16 cellular contexts compared by ENCODE assay signal in genomic region chr22:43008509-43008908, GRCh38. TPM values are rescaled to one million over a fixed set of nuclear protein-coding genes. Genes with fewer than 3 reads are reported as not detected.
DNase-seq lines count a peak whose midpoint lies in the region; ATAC-seq, FAIRE-seq and TF ChIP-seq lines count a peak whose summit lies in the region.
"Had no signal": no experiment of that assay in that cellular context is flagged by ENCODE, and none has a peak within 500 bp of the region (broad histone marks: within the 10 kb centered on the region; RNA-seq: fewer than 3 reads in every experiment).

No MANE protein-coding gene starts in this region.

- H3K27me3 Mint-ChIP-seq in Caco-2 (ENCODE audit: insufficient read depth, unreplicated experiment): no peaks in the 10 kb centered on the region
- H3K27me3 Mint-ChIP-seq: natural killer cell treated with Interleukin-12 subunit alpha and Interleukin-12 subunit beta and Interleukin-15 and Interleukin-18, amount 100 ng/mL, for 72 hours had no signal

- H3F3A ChIP-seq in smooth muscle cell (ENCODE audit: low read depth): peaks cover 16% of the 10 kb centered on the region

- no peak overlapping the region for H3K9ac ChIP-seq in kidney (ENCODE audit: low read length in 2 of 2)
- H3K9ac ChIP-seq in smooth muscle cell (ENCODE audit: low read depth): no peak overlapping the region

- no peak for TF ChIP-seq POLR2A in body of pancreas (IDR thresholded peaks at IDR 0.05)

- POLR2A ChIA-PET in Caco-2 (lab: Charles Lee): interaction anchor here (2.8 kb wide), 1 partner anchor 14 kb away, joined by 38 read pairs; no protein-coding TSS in a partner anchor

- H3K79me2 ChIP-seq in smooth muscle cell (ENCODE audit: low read depth): peaks cover 99% of the 10 kb centered on the region

- peaks cover 40% of the 10 kb centered on the region for H3K36me3 Mint-ChIP-seq in Caco-2 (ENCODE audit: insufficient read depth, unreplicated experiment)
- H3K36me3 Mint-ChIP-seq: natural killer cell treated with Interleukin-12 subunit alpha and Interleukin-12 subunit beta and Interleukin-15 and Interleukin-18, amount 100 ng/mL, for 72 hours had no signal

- H3K27ac Mint-ChIP-seq in Caco-2 (ENCODE audit: unreplicated experiment): peak overlapping the region; percentile 50
- H3K27ac Mint-ChIP-seq: endodermal cell; natural killer cell treated with Interleukin-12 subunit alpha and Interleukin-12 subunit beta and Interleukin-15 and Interleukin-18, amount 100 ng/mL, for 72 hours had no signal

- no peak for ATAC-seq in body of pancreas
- no peak for ATAC-seq in GM18861 (IDR thresholded peaks at IDR 0.05; ENCODE audit: unreplicated experiment)

- H3K4me1 Mint-ChIP-seq in Caco-2 (ENCODE audit: low read depth, unreplicated experiment): peaks cover 33% of the 10 kb centered on the region

- H3K27ac ChIP-seq in body of pancreas (peak overlapping the region; percentile 5 to 92 (median 86)), kidney (ENCODE audit: low read depth in 2 of 2, low read length in 2 of 2) (no peak overlapping the region), smooth muscle cell (ENCODE audit: low read depth) (peak overlapping the region; percentile 82)
- H3K27ac ChIP-seq: SJCRH30 had no signal

- TF ChIP-seq CTCF in Caco-2 (IDR thresholded peaks at IDR 0.05; ENCODE audit: insufficient read depth in 1 of 2, low read depth in 1 of 2, low read length in 1 of 2, severe bottlenecking in 1 of 2, unreplicated experiment in 1 of 2): no peak
- no peak for TF ChIP-seq CTCF in body of pancreas (IDR thresholded peaks at IDR 0.05)
- no peak for TF ChIP-seq CTCF in kidney (IDR thresholded peaks at IDR 0.05; ENCODE audit: borderline replicate concordance, extremely low read depth, insufficient read depth)
- no peak for TF ChIP-seq CTCF in smooth muscle cell (IDR thresholded peaks at IDR 0.05; ENCODE audit: borderline replicate concordance, insufficient read depth, poor library complexity, severe bottlenecking)

- no peak overlapping the region for H3K4me3 Mint-ChIP-seq in Caco-2 (ENCODE audit: unreplicated experiment)
- H3K4me3 Mint-ChIP-seq: endodermal cell; natural killer cell treated with Interleukin-12 subunit alpha and Interleukin-12 subunit beta and Interleukin-15 and Interleukin-18, amount 100 ng/mL, for 72 hours had no signal

- BruUV-seq in Caco-2 (replicated peaks; lab: Mats Ljungman, UMichigan): no TSS peak

- peaks cover 81% of the 10 kb centered on the region for H3K4me1 ChIP-seq in Caco-2
- peaks cover 97% of the 10 kb centered on the region for H3K4me1 ChIP-seq in body of pancreas
- H3K4me1 ChIP-seq in kidney (ENCODE audit: control insufficient read depth in 1 of 2, insufficient read depth in 1 of 2, low read depth in 1 of 2, low read length in 2 of 2): peaks cover 21 to 29% of the 10 kb centered on the region in 2 donors
- peaks cover 13% of the 10 kb centered on the region for H3K4me1 ChIP-seq in smooth muscle cell (ENCODE audit: low read depth)

- peak in 1 of 2 experiments; percentile 49 for DNase-seq in Caco-2
- no peak for DNase-seq in body of pancreas
- DNase-seq in kidney: peak; percentile 41
- DNase-seq in smooth muscle cell (lab: John Stamatoyannopoulos, UW; ENCODE audit: unreplicated experiment): no peak
- no peak for DNase-seq in cortex of kidney (lab: John Stamatoyannopoulos, UW)
- no peak for DNase-seq in NCI-H1436 treated with DMSO at 0.1 percent for 48 hours (lab: John Stamatoyannopoulos, UW)
- no peak for DNase-seq in H7
- DNase-seq: activated CD4-positive, CD25-positive, alpha-beta regulatory T cell; endodermal cell; mammary epithelial cell; NCI-H2029 treated with DMSO at 0.1 percent for 48 hours; stimulated activated naive CD4-positive, alpha-beta T cell treated with Interleukin-2 at 50 U/mL for 16 hours had no signal

- H3K36me3 ChIP-seq in Caco-2 (ENCODE audit: control insufficient read depth, insufficient read depth, low read length) (no peaks in the 10 kb centered on the region), body of pancreas (replicated peaks in 1 of 2; ENCODE audit: insufficient read depth in 1 of 2, low read depth in 2 of 2) (no peaks in the 10 kb centered on the region), kidney (ENCODE audit: control insufficient read depth in 1 of 2, insufficient read depth in 2 of 2, low read length in 2 of 2) (no peaks in the 10 kb centered on the region), smooth muscle cell (ENCODE audit: low read depth) (no peaks in the 10 kb centered on the region), H7 (replicated peaks; ENCODE audit: control insufficient read depth, insufficient read depth, low read length) (no peaks in the 10 kb centered on the region)
- H3K36me3 ChIP-seq: SJCRH30 had no signal

- H4K20me1 ChIP-seq in smooth muscle cell (ENCODE audit: low read depth): peaks cover 95% of the 10 kb centered on the region

- no peaks in the 10 kb centered on the region for H3K9me3 Mint-ChIP-seq in Caco-2 (ENCODE audit: unreplicated experiment)
- H3K9me3 Mint-ChIP-seq: endodermal cell; natural killer cell treated with Interleukin-12 subunit alpha and Interleukin-12 subunit beta and Interleukin-15 and Interleukin-18, amount 100 ng/mL, for 72 hours had no signal

- H3K27me3 ChIP-seq in Caco-2 (replicated peaks; ENCODE audit: control insufficient read depth, insufficient read depth, low read length) (no peaks in the 10 kb centered on the region), body of pancreas (no peaks in the 10 kb centered on the region), smooth muscle cell (ENCODE audit: low read depth) (no peaks in the 10 kb centered on the region), H7 (ENCODE audit: control insufficient read depth, insufficient read depth, low read length) (no peaks in the 10 kb centered on the region)
- H3K27me3 ChIP-seq: SJCRH30 had no signal

- H3K4me3 ChIP-seq in Caco-2 (ENCODE audit: low read depth, low read length) (no peak overlapping the region), body of pancreas (no peak overlapping the region), kidney (ENCODE audit: low read length in 2 of 2) (no peak overlapping the region), smooth muscle cell (no peak overlapping the region), H7 (ENCODE audit: insufficient read depth, low read depth, low read length) (no peak overlapping the region)
- H3K4me3 ChIP-seq: SJCRH30 had no signal

- WGBS in body of pancreas, 2 donors: 89 to 91% methylated on average over 4 of the region's 4 CpGs
- 91% methylated on average over 4 of the region's 4 CpGs for whole genome bisulfite sequencing in smooth muscle cell (ENCODE audit: low lambda C conversion rate)

- CTCF ChIA-PET in Caco-2 (lab: Charles Lee): interaction anchor here (1.2 to 1.8 kb wide), 2 partner anchors 14 to 57 kb away, joined by 3 to 7 read pairs; no protein-coding TSS in a partner anchor

- H3K9me3 ChIP-seq in Caco-2: no peaks in the 10 kb centered on the region
- H3K9me3 ChIP-seq in body of pancreas: no peaks in the 10 kb centered on the region
- no peaks in the 10 kb centered on the region for H3K9me3 ChIP-seq in kidney (ENCODE audit: control insufficient read depth in 1 of 2, low read length in 2 of 2)
- H3K9me3 ChIP-seq in smooth muscle cell (replicated peaks; ENCODE audit: low read depth): no peaks in the 10 kb centered on the region
- H3K9me3 ChIP-seq: SJCRH30 had no signal

- H2AFZ ChIP-seq in smooth muscle cell (ENCODE audit: low read depth): no peak overlapping the region

- H3K4me2 ChIP-seq in smooth muscle cell: no peak overlapping the region

- intact Hi-C loops in Caco-2 (cut with micrococcal nuclease; ENCODE audit: unreplicated experiment): no loop called here
- intact Hi-C loops in body of pancreas (cut with DNase I): loop anchor here (10.0 kb wide), 1 partner anchor 64 kb away; no protein-coding TSS in a partner anchor
- intact Hi-C loops in kidney (cut with DNase I): no loop called here

- no peak for FAIRE-seq in kidney (lab: Jason Lieb, UNC)
- FAIRE-seq: frontal cortex had no signal

RNA-seq across cellular contexts. Expression of gene PACSIN2, which starts 6.4 kb away (rescaled TPM):
- total RNA-seq in Caco-2 (2022): 122 and 126 TPM in 2 replicates
- total RNA-seq in body of pancreas: 100 to 1,000 TPM; 117 to 118 TPM
- 105 TPM for total RNA-seq in kidney
- 56.3 TPM for polyA plus RNA-seq in kidney (ENCODE audit: insufficient read depth, low read depth, low replicate concordance)
- total RNA-seq in smooth muscle cell: 26.3 and 34.7 TPM in 2 replicates
- polyA plus RNA-seq in smooth muscle cell: 41.1 and 53.9 TPM in 2 replicates
- 60.1 and 63.1 TPM in 2 replicates for total RNA-seq in H7 (2014; rRNA removed; shearing (Covaris generic))

Comparison
In these comparisons a context has a peak if more than half of its experiments do, and no peak if none do; other contexts are left out.
1. H3K27ac ChIP-seq: peak in body of pancreas (4 of 4) and smooth muscle cell (single experiment); none in kidney (0 of 2).